ENCODE assay signal across 19 cellular contexts in the genomic region with DNA sequence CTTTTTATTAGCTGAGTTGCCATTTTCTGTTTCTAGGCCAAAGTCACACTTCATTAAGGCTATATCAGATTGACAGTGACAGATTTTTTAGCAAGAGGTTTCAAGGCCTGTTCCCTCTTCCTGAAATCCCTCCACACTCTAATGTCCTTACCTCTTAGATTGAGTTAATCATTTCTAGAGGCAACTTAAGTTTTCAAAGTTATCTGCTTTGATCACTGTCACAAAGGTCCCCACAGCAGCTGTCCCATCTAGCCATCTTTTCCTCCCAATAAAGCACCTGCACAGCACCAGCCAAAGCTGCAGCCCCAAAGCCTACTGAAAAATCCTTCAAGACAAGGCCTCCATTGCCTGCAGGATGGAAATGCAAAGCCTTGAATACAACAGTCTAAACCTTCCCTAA. TPM values are rescaled to one million over a fixed set of nuclear protein-coding genes. Genes with fewer than 3 reads are reported as not detected.
DNase-seq lines count a peak whose midpoint lies in the region; ATAC-seq, FAIRE-seq and TF ChIP-seq lines count a peak whose summit lies in the region.
"Had no signal": no experiment of that assay in that cellular context is flagged by ENCODE, and none has a peak within 500 bp of the region (broad histone marks: within the 10 kb centered on the region; RNA-seq: fewer than 3 reads in every experiment).

No MANE protein-coding gene starts in this region.

- peaks cover 0 to 37% (median 33%) of the 10 kb centered on the region in 4 donors for H3K4me1 Mint-ChIP-seq in CD4-positive, CD25-positive, alpha-beta regulatory T cell
- peaks cover 9% of the 10 kb centered on the region for H3K4me1 Mint-ChIP-seq in Calu3 (ENCODE audit: low read depth, unreplicated experiment)
- peaks cover 13% of the 10 kb centered on the region for H3K4me1 Mint-ChIP-seq in neural progenitor cell

- no peak for TF ChIP-seq EP300 in K562 (IDR thresholded peaks at IDR 0.05; ENCODE audit: low read length)

- no peaks in the 10 kb centered on the region for H3K9me3 ChIP-seq in CD4-positive, CD25-positive, alpha-beta regulatory T cell (ENCODE audit: control insufficient read depth in 2 of 2, low read length in 2 of 2)
- no peaks in the 10 kb centered on the region for H3K9me3 ChIP-seq in K562 (replicated peaks; ENCODE audit: control insufficient read depth, insufficient read depth, low read depth, low read length)
- H3K9me3 ChIP-seq in neural progenitor cell (ENCODE audit: low read depth): no peaks in the 10 kb centered on the region
- H3K9me3 ChIP-seq in right atrium auricular region: no peaks in the 10 kb centered on the region

- H2AFZ ChIP-seq in K562 (ENCODE audit: low read depth, low read length) (no peak overlapping the region), neural progenitor cell (replicated peaks) (no peak overlapping the region)

- intact Hi-C loops in Calu3 (cut with micrococcal nuclease; ENCODE audit: unreplicated experiment): no loop called here
- intact Hi-C loops in K562 (cut with micrococcal nuclease): loop anchor here (10.0 kb wide), 1 partner anchor 92 kb away; no protein-coding TSS in a partner anchor

- no peak for DNase-seq in CD4-positive, CD25-positive, alpha-beta regulatory T cell
- DNase-seq in Calu3 (no peak), K562 (ENCODE audit: extremely low read depth in 1 of 4, low spot score in 3 of 4) (no peak), neural progenitor cell (ENCODE audit: low spot score) (no peak), GM12891 (ENCODE audit: insufficient read length, low spot score) (no peak), right atrium auricular region (ENCODE audit: low spot score) (no peak), NCI-H345 treated with DMSO at 0.1 percent for 48 hours (lab: John Stamatoyannopoulos, UW; ENCODE audit: unreplicated experiment) (no peak)
- DNase-seq: AML-193, KBM-7, NCI-H1694, NCI-H2107, NCI-H446, NCI-H748 treated with DMSO at 0.1 percent for 48 hours, Right ventricle myocardium superior had no signal

- CTCF ChIA-PET in Calu3 (lab: Charles Lee) (no interaction called here), K562 (lab: Yijun Ruan, JAX; ENCODE audit: low intra/inter-chr PET ratio) (no interaction called here)

- no peak overlapping the region for H3K27ac ChIP-seq in CD4-positive, CD25-positive, alpha-beta regulatory T cell (ENCODE audit: insufficient read depth, low read length, poor library complexity, severe bottlenecking)
- H3K27ac ChIP-seq in K562 (ENCODE audit: extremely low read depth, low read depth, low read length) (no peak overlapping the region), neural progenitor cell (no peak overlapping the region), right atrium auricular region (no peak overlapping the region)

- POLR2A ChIA-PET in K562 (lab: Yijun Ruan, JAX): interaction anchor here (0.6 to 1.7 kb wide), 3 partner anchors 9 to 174 kb away, joined by 3 to 4 read pairs (median 3); no protein-coding TSS in a partner anchor

- FAIRE-seq in K562 (lab: Jason Lieb, UNC): no peak
- FAIRE-seq in GM12891 (lab: Jason Lieb, UNC): no peak
- FAIRE-seq: GM18507, H54, HTR-8/SVneo had no signal

- H3F3A ChIP-seq in neural progenitor cell (ENCODE audit: low read depth): no peaks in the 10 kb centered on the region

- H3K9me1 ChIP-seq in K562 (ENCODE audit: control insufficient read depth, insufficient read depth, low read length): no peaks in the 10 kb centered on the region

- TF ChIP-seq POLR2A in K562 (conservative IDR thresholded peaks at IDR 0.05): no peak
- no peak for TF ChIP-seq POLR2A in GM12891 (IDR thresholded peaks at IDR 0.05; ENCODE audit: low read depth, low read length)

- no peaks in the 10 kb centered on the region for H3K27me3 ChIP-seq in CD4-positive, CD25-positive, alpha-beta regulatory T cell (ENCODE audit: control insufficient read depth, insufficient read depth, low read length)
- no peaks in the 10 kb centered on the region for H3K27me3 ChIP-seq in K562 (ENCODE audit: control insufficient read depth in 2 of 2, insufficient read depth in 2 of 2, low read length in 2 of 2)
- H3K27me3 ChIP-seq in neural progenitor cell: no peaks in the 10 kb centered on the region
- H3K27me3 ChIP-seq in right atrium auricular region: no peaks in the 10 kb centered on the region

- peaks cover 31% of the 10 kb centered on the region for H3K79me2 ChIP-seq in K562 (ENCODE audit: control insufficient read depth, insufficient read depth, low read length)
- H3K79me2 ChIP-seq in neural progenitor cell (ENCODE audit: low read depth): peaks cover 76% of the 10 kb centered on the region

- no peaks in the 10 kb centered on the region; the same call in 1 of the 2 replicates for H4K20me1 ChIP-seq in K562 (replicated peaks; ENCODE audit: control insufficient read depth, insufficient read depth, low read length)
- peaks cover 63% of the 10 kb centered on the region for H4K20me1 ChIP-seq in neural progenitor cell (ENCODE audit: low read depth)

- BruUV-seq in Calu3 (replicated peaks; lab: Mats Ljungman, UMichigan) (no TSS peak), K562 (replicated peaks; lab: Mats Ljungman, UMichigan) (TSS peak; percentile 22)

- no peak overlapping the region for H3K9ac ChIP-seq in K562 (ENCODE audit: insufficient read depth in 1 of 2, low read depth in 2 of 2, low read length in 2 of 2)
- H3K9ac ChIP-seq in neural progenitor cell: no peak overlapping the region

- peaks cover 64% of the 10 kb centered on the region for H3K36me3 ChIP-seq in CD4-positive, CD25-positive, alpha-beta regulatory T cell (ENCODE audit: control insufficient read depth, insufficient read depth, low read length)
- H3K36me3 ChIP-seq in K562 (ENCODE audit: control insufficient read depth, insufficient read depth, low read length): peaks cover 61% of the 10 kb centered on the region
- H3K36me3 ChIP-seq in neural progenitor cell: peaks cover 4% of the 10 kb centered on the region
- H3K36me3 ChIP-seq in right atrium auricular region: peaks cover 55% of the 10 kb centered on the region

- no peak for TF ChIP-seq RAD21 in K562 (CRISPR knock-in tag; conservative IDR thresholded peaks at IDR 0.05 in 1 of 2, IDR thresholded peaks at IDR 0.05 in 1 of 2)

- in situ Hi-C loops in K562 (cut with MboI): no loop called here

- H3K4me3 ChIP-seq in CD4-positive, CD25-positive, alpha-beta regulatory T cell (ENCODE audit: low read depth, low read length): no peak overlapping the region
- H3K4me3 ChIP-seq in K562 (no peak overlapping the region), neural progenitor cell (no peak overlapping the region), right atrium auricular region (no peak overlapping the region)

- no peak overlapping the region for H3K4me3 Mint-ChIP-seq in CD4-positive, CD25-positive, alpha-beta regulatory T cell
- no peak overlapping the region for H3K4me3 Mint-ChIP-seq in Calu3 (ENCODE audit: low read depth, unreplicated experiment)
- H3K4me3 Mint-ChIP-seq in neural progenitor cell: no peak overlapping the region

- TF ChIP-seq CTCF in Calu3 (IDR thresholded peaks at IDR 0.05; ENCODE audit: unreplicated experiment) (no peak), K562 (IDR thresholded peaks at IDR 0.05 in 2 of 3, conservative IDR thresholded peaks at IDR 0.05 in 1 of 3; ENCODE audit: insufficient read depth in 2 of 3, low read depth in 1 of 3, low read length in 3 of 3) (no peak), neural progenitor cell (IDR thresholded peaks at IDR 0.05) (no peak), right atrium auricular region (IDR thresholded peaks at IDR 0.05) (no peak)

- H3K9me3 Mint-ChIP-seq in CD4-positive, CD25-positive, alpha-beta regulatory T cell: no peaks in the 10 kb centered on the region
- H3K9me3 Mint-ChIP-seq in Calu3 (ENCODE audit: low read depth, unreplicated experiment) (no peaks in the 10 kb centered on the region), neural progenitor cell (no peaks in the 10 kb centered on the region)

- no peak for ATAC-seq in CD4-positive, CD25-positive, alpha-beta regulatory T cell (ENCODE audit: low read depth in 2 of 2)
- ATAC-seq in K562 (no peak), HG03378 (IDR thresholded peaks at IDR 0.05; ENCODE audit: unreplicated experiment) (no peak)
- ATAC-seq: SK-N-SH treated with all-trans-retinoic acid at 6 μM for 48 hours had no signal

- peaks cover 10% of the 10 kb centered on the region for H3K4me1 ChIP-seq in CD4-positive, CD25-positive, alpha-beta regulatory T cell (ENCODE audit: control insufficient read depth, insufficient read depth, low read length, poor library complexity, severe bottlenecking)
- H3K4me1 ChIP-seq in K562 (replicated peaks in 1 of 2; ENCODE audit: control insufficient read depth in 2 of 2, insufficient read depth in 2 of 2, low read length in 2 of 2) (no peaks in the 10 kb centered on the region; a peak in 1 of 5 replicates), neural progenitor cell (peaks cover 12% of the 10 kb centered on the region), right atrium auricular region (peaks cover 0 to 25% of the 10 kb centered on the region in 2 donors)

- H3K27ac Mint-ChIP-seq in CD4-positive, CD25-positive, alpha-beta regulatory T cell: peak overlapping the region in 2 of 3 donors; percentile 41 to 44
- H3K27ac Mint-ChIP-seq in Calu3 (ENCODE audit: unreplicated experiment): peak overlapping the region; percentile 20
- H3K27ac Mint-ChIP-seq in neural progenitor cell: peak overlapping the region; percentile 85

- no peak overlapping the region for H3K4me2 ChIP-seq in K562 (ENCODE audit: insufficient read depth, low read length)
- no peak overlapping the region for H3K4me2 ChIP-seq in neural progenitor cell

- no peaks in the 10 kb centered on the region for H3K27me3 Mint-ChIP-seq in CD4-positive, CD25-positive, alpha-beta regulatory T cell
- H3K27me3 Mint-ChIP-seq in Calu3 (ENCODE audit: unreplicated experiment) (no peaks in the 10 kb centered on the region), neural progenitor cell (ENCODE audit: insufficient read depth, low read depth) (peaks cover 5% of the 10 kb centered on the region)

- H3K36me3 Mint-ChIP-seq in CD4-positive, CD25-positive, alpha-beta regulatory T cell: peaks cover 22% of the 10 kb centered on the region
- H3K36me3 Mint-ChIP-seq in Calu3 (ENCODE audit: insufficient read depth, unreplicated experiment) (peaks cover 18% of the 10 kb centered on the region), neural progenitor cell (peaks cover 27% of the 10 kb centered on the region)

RNA-seq across cellular contexts. Expression of gene AMMECR1L, which starts 13.4 kb away (rescaled TPM):
- 14.0 TPM for total RNA-seq in CD4-positive, CD25-positive, alpha-beta regulatory T cell
- polyA plus RNA-seq in CD4-positive, CD25-positive, alpha-beta regulatory T cell: 1 to 10 TPM; 3.3 to 8.5 (median 5.6) TPM
- total RNA-seq in Calu3 (2022) (19.8 and 21.6 TPM in 2 replicates), K562 (2014; rRNA removed) (6.5 and 7.3 TPM in 2 replicates), K562 (2014; rRNA removed; fragmentation: Illumina TruSeq; extraction: Trizol) (13.8 and 14.3 TPM in 2 replicates), K562 (2015; rRNA removed; fragmentation: Illumina TruSeq; extraction: Trizol) (11.2 and 11.5 TPM in 2 replicates), K562 (2021) (12.6 and 13.4 TPM in 2 replicates), neural progenitor cell (ENCODE audit: low replicate concordance) (19.0 and 21.0 TPM in 2 replicates), right atrium auricular region (1 to 10 TPM; 7.4 to 10.0 TPM)
- total RNA-seq in K562 (2011; cell fraction: chromatin; rRNA removed; ENCODE audit: low replicate concordance): 23.9 and 25.5 TPM in 2 replicates
- 13.4 and 14.2 TPM in 2 replicates for total RNA-seq in K562 (2011; cell fraction: nucleolus; rRNA removed)
- total RNA-seq in K562 (2011; cell fraction: nucleoplasm; rRNA removed): 14.6 and 16.1 TPM in 2 replicates
- polyA plus RNA-seq in K562 (2011; rRNA removed) (7.7 and 9.1 TPM in 2 replicates), K562 (2014; fragmentation: Illumina TruSeq; extraction: Trizol) (15.3 and 15.5 TPM in 2 replicates), K562 (2014; fragmentation: Nextera tagmentation; extraction: Ambion mirVana) (1 to 10 TPM; 3.7 to 4.7 TPM), K562 (2014; rRNA removed) (7.7 and 8.6 TPM in 2 replicates)
- polyA plus RNA-seq in K562 (2011; cell fraction: cytosol; rRNA removed): 6.2 and 9.0 TPM in 2 replicates
- 16.3 and 17.8 TPM in 2 replicates for polyA plus RNA-seq in K562 (2011; cell fraction: nucleus; rRNA removed)
- polyA plus RNA-seq in K562 (2012): 9.5 and 9.9 TPM in 2 replicates
- 11.9 and 14.3 TPM in 2 replicates for polyA minus RNA-seq in K562 (2011; rRNA and poly(A)+ RNA removed)
- 5.4 and 7.9 TPM in 2 replicates for polyA minus RNA-seq in K562 (2011; cell fraction: cytosol; rRNA and poly(A)+ RNA removed)
- polyA minus RNA-seq in K562 (2011; cell fraction: nucleus; rRNA and poly(A)+ RNA removed): 7.1 and 10.7 TPM in 2 replicates
- 5.2 TPM for polyA plus RNA-seq in GM12891 (2012; ENCODE audit: low read depth, missing spikeins)

RNA-seq across cellular contexts. Expression of gene POLR2D, which starts 14.4 kb away (rescaled TPM):
- 25.3 TPM for total RNA-seq in CD4-positive, CD25-positive, alpha-beta regulatory T cell
- 10 to 100 TPM; 31.8 to 44.1 (median 36.0) TPM for polyA plus RNA-seq in CD4-positive, CD25-positive, alpha-beta regulatory T cell
- total RNA-seq in Calu3 (2022): 51.2 and 56.4 TPM in 2 replicates
- total RNA-seq in K562 (2011; cell fraction: chromatin; rRNA removed; ENCODE audit: low replicate concordance): 22.3 and 26.2 TPM in 2 replicates
- 9.7 and 10.7 TPM in 2 replicates for total RNA-seq in K562 (2011; cell fraction: nucleolus; rRNA removed)
- 17.3 and 28.2 TPM in 2 replicates for total RNA-seq in K562 (2011; cell fraction: nucleoplasm; rRNA removed)
- 30.7 and 42.8 TPM in 2 replicates for total RNA-seq in K562 (2014; rRNA removed)
- 62.1 and 77.0 TPM in 2 replicates for total RNA-seq in K562 (2014; rRNA removed; fragmentation: Illumina TruSeq; extraction: Trizol)
- total RNA-seq in K562 (2015; rRNA removed; fragmentation: Illumina TruSeq; extraction: Trizol): 46.0 and 49.0 TPM in 2 replicates
- total RNA-seq in K562 (2021): 83.6 and 91.0 TPM in 2 replicates
- polyA plus RNA-seq in K562 (2011; rRNA removed): 37.5 and 67.8 TPM in 2 replicates
- 33.3 and 48.1 TPM in 2 replicates for polyA plus RNA-seq in K562 (2011; cell fraction: cytosol; rRNA removed)
- polyA plus RNA-seq in K562 (2011; cell fraction: nucleus; rRNA removed): 17.3 and 18.2 TPM in 2 replicates
- 58.4 and 78.9 TPM in 2 replicates for polyA plus RNA-seq in K562 (2012)
- polyA plus RNA-seq in K562 (2014; fragmentation: Illumina TruSeq; extraction: Trizol): 96.3 and 108 TPM in 2 replicates
- polyA plus RNA-seq in K562 (2014; fragmentation: Nextera tagmentation; extraction: Ambion mirVana): 10 to 100 TPM; 47.6 to 49.2 TPM
- 44.5 and 51.4 TPM in 2 replicates for polyA plus RNA-seq in K562 (2014; rRNA removed)
- polyA minus RNA-seq in K562 (2011; rRNA and poly(A)+ RNA removed): 31.8 and 55.4 TPM in 2 replicates
- polyA minus RNA-seq in K562 (2011; cell fraction: cytosol; rRNA and poly(A)+ RNA removed): 21.8 and 29.9 TPM in 2 replicates
- polyA minus RNA-seq in K562 (2011; cell fraction: nucleus; rRNA and poly(A)+ RNA removed): 4.0 and 5.6 TPM in 2 replicates
- total RNA-seq in neural progenitor cell (ENCODE audit: low replicate concordance): 32.2 and 33.7 TPM in 2 replicates
- 26.6 TPM for polyA plus RNA-seq in GM12891 (2012; ENCODE audit: low read depth, missing spikeins)
- 10 to 100 TPM in 1 of 2 donors, 1 to 10 TPM in 1; 8.6 to 11.7 TPM for total RNA-seq in right atrium auricular region

Comparison
In these comparisons a context has a peak if more than half of its experiments do, and no peak if none do; other contexts are left out.
1. H3K27ac Mint-ChIP-seq: peak in every context shown above with its lines; median percentile 85 in neural progenitor cell; 42 in CD4-positive, CD25-positive, alpha-beta regulatory T cell; 20 in Calu3.